ENCODE assay signal across 21 cellular contexts in the genomic region with DNA sequence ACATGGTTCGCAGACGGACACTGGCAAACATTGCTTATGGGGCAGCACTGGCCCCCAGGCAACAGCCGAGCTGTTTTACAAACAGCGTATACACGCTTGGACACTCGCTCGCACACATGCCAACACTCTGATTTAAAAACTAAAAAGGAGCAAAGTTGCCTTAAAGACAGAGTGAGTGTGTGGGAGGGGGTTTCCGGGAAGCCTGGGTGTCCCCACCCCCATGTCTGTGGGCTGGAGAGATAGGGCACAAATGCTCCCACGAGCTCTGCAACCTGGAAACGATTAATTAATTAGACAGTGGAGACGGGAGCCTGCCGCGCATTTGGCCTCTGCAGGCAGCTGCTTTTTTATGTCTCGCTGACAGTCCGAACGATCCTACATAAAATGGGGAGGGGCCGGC.
DNase-seq lines count a peak whose midpoint lies in the region; ATAC-seq, FAIRE-seq and TF ChIP-seq lines count a peak whose summit lies in the region.
"Had no signal": no experiment of that assay in that cellular context is flagged by ENCODE, and none has a peak within 500 bp of the region (broad histone marks: within the 10 kb centered on the region; RNA-seq: fewer than 3 reads in every experiment).

No MANE protein-coding gene starts in this region.

- TF ChIP-seq RAD21 in SK-N-SH (IDR thresholded peaks at IDR 0.05; ENCODE audit: low read length): peak; percentile 28

- no peak overlapping the region for H3K4me3 ChIP-seq in BLaER1 treated with 17β-estradiol and CSF1 and Interleukin-3, amounts not matched to agents 10 nM and 100 nM
- H3K4me3 ChIP-seq in SK-N-SH (ENCODE audit: low read depth in 2 of 2, low read length in 1 of 2) (no peak overlapping the region), kidney (ENCODE audit: low read length in 2 of 2) (no peak overlapping the region), skin epidermis (no peak overlapping the region)
- H3K4me3 ChIP-seq: coronary artery, prostate gland, SJCRH30 had no signal

- H3K9me3 ChIP-seq in BLaER1 treated with 17β-estradiol and CSF1 and Interleukin-3, amounts not matched to agents 10 nM and 100 nM (replicated peaks in 1 of 11): peaks cover 14 to 25% (median 23%) of the 10 kb centered on the region in 11 experiments
- H3K9me3 ChIP-seq in SK-N-SH (no peaks in the 10 kb centered on the region), kidney (ENCODE audit: control insufficient read depth in 1 of 2, low read length in 2 of 2) (peaks cover 0 to 1% of the 10 kb centered on the region in 2 donors)
- H3K9me3 ChIP-seq: prostate gland, SJCRH30 had no signal

- H3K27ac ChIP-seq in BLaER1 treated with 17β-estradiol and CSF1 and Interleukin-3, amounts not matched to agents 10 nM and 100 nM: no peak overlapping the region; a peak in 1 of 22 replicates
- H3K27ac ChIP-seq in SK-N-SH (ENCODE audit: low read depth in 2 of 2, low read length in 1 of 2): peak overlapping the region in 1 of 2 experiments; percentile 99; a peak in 2 of 4 replicates
- H3K27ac ChIP-seq in kidney (ENCODE audit: low read depth in 2 of 2, low read length in 2 of 2): no peak overlapping the region
- peak overlapping the region in 15 of 21 experiments; percentile 12 to 83 (median 42) for H3K27ac ChIP-seq in skin epidermis
- H3K27ac ChIP-seq: prostate gland, SJCRH30 had no signal

- no peaks in the 10 kb centered on the region for H3K9me2 ChIP-seq in SK-N-SH

- no peak for TF ChIP-seq CTCF in SK-N-SH (IDR thresholded peaks at IDR 0.05)
- TF ChIP-seq CTCF in kidney (IDR thresholded peaks at IDR 0.05; ENCODE audit: borderline replicate concordance, extremely low read depth, insufficient read depth): no peak

- H3K79me2 ChIP-seq in SK-N-SH (ENCODE audit: insufficient read depth): no peaks in the 10 kb centered on the region

- WGBS in SK-N-SH (ENCODE audit: low lambda C conversion rate): 41% methylated on average over 14 of the region's 17 CpGs

- ATAC-seq in HG02588 (IDR thresholded peaks at IDR 0.05; ENCODE audit: unreplicated experiment): no peak
- ATAC-seq: activated naive CD4-positive, alpha-beta T cell treated with anti-CD3 and anti-CD28 coated beads, Interleukin-2, amount 50 U/mL, for 72 hours; PC-3 had no signal

- CTCF ChIA-PET in SK-N-SH (lab: Yijun Ruan, JAX): interaction anchor here (0.8 kb wide), 1 partner anchor 12 kb away, joined by 3 read pairs; no protein-coding TSS in a partner anchor

- H2AFZ ChIP-seq in SK-N-SH (ENCODE audit: low read depth): no peak overlapping the region; the same call in 1 of the 2 replicates

- no peak for FAIRE-seq in kidney (lab: Jason Lieb, UNC)

- H3K27me3 ChIP-seq in BLaER1 treated with 17β-estradiol and CSF1 and Interleukin-3, amounts not matched to agents 10 nM and 100 nM: no peaks in the 10 kb centered on the region
- H3K27me3 ChIP-seq in SK-N-SH (ENCODE audit: insufficient read depth): no peaks in the 10 kb centered on the region
- H3K27me3 ChIP-seq: SJCRH30 had no signal

- H3K4me1 ChIP-seq in BLaER1 treated with 17β-estradiol and CSF1 and Interleukin-3, amounts not matched to agents 10 nM and 100 nM: peaks cover 10 to 37% (median 30%) of the 10 kb centered on the region in 10 experiments; a peak in 18 of 20 replicates
- H3K4me1 ChIP-seq in SK-N-SH (ENCODE audit: control insufficient read depth in 1 of 2, insufficient read depth in 2 of 2, low read depth in 1 of 2, low read length in 1 of 2) (peaks cover 0 to 42% of the 10 kb centered on the region in 2 experiments; a peak in 3 of 4 replicates), kidney (ENCODE audit: control insufficient read depth in 1 of 2, insufficient read depth in 1 of 2, low read depth in 1 of 2, low read length in 2 of 2) (no peaks in the 10 kb centered on the region)
- H3K4me1 ChIP-seq: prostate gland, SJCRH30 had no signal

- DNase-seq in SK-N-SH: peak; percentile 84
- DNase-seq in kidney: peak; percentile 58
- no peak for DNase-seq in NCI-H748 treated with DMSO at 0.1 percent for 48 hours (lab: John Stamatoyannopoulos, UW)
- no peak for DNase-seq in 8988T
- DNase-seq in NCI-H1105 treated with DMSO at 0.1 percent for 48 hours (lab: John Stamatoyannopoulos, UW): no peak
- DNase-seq: activated CD4-positive, CD25-positive, alpha-beta regulatory T cell treated with anti-CD3 and anti-CD28 coated beads, Interleukin-2, amount 50 U/mL, for 72 hours; AML-193; hypothalamus; islet precursor cell; mesendoderm; natural killer cell; NCI-H82; PC-3; SJCRH30; T1000 had no signal

- H3F3A ChIP-seq in SK-N-SH (replicated peaks; ENCODE audit: insufficient read depth): no peaks in the 10 kb centered on the region

- peak in 1 of 2 experiments; percentile 88; a peak in 2 of 4 replicates for TF ChIP-seq EP300 in SK-N-SH (IDR thresholded peaks at IDR 0.05; ENCODE audit: borderline replicate concordance in 1 of 2, low read depth in 1 of 2, low read length in 1 of 2)

- intact Hi-C loops in kidney (cut with DNase I): no loop called here

- no peaks in the 10 kb centered on the region for H4K20me1 ChIP-seq in BLaER1 treated with 17β-estradiol and CSF1 and Interleukin-3, amounts not matched to agents 10 nM and 100 nM
- H4K20me1 ChIP-seq in SK-N-SH (ENCODE audit: insufficient read depth): no peaks in the 10 kb centered on the region

- H3K4me2 ChIP-seq in BLaER1 treated with 17β-estradiol and CSF1 and Interleukin-3, amounts not matched to agents 10 nM and 100 nM: peak overlapping the region in 10 of 11 experiments; percentile 21 to 55 (median 42); a peak in 16 of 22 replicates
- no peak overlapping the region for H3K4me2 ChIP-seq in SK-N-SH

- POLR2A ChIA-PET in SK-N-SH (lab: Yijun Ruan, JAX): no interaction called here

- H3K9ac ChIP-seq in BLaER1 treated with 17β-estradiol and CSF1 and Interleukin-3, amounts not matched to agents 10 nM and 100 nM: no peak overlapping the region
- no peak overlapping the region for H3K9ac ChIP-seq in SK-N-SH
- H3K9ac ChIP-seq in kidney (ENCODE audit: low read length in 2 of 2): no peak overlapping the region

- no peaks in the 10 kb centered on the region for H3K36me3 ChIP-seq in BLaER1 treated with 17β-estradiol and CSF1 and Interleukin-3, amounts not matched to agents 10 nM and 100 nM
- H3K36me3 ChIP-seq in SK-N-SH (replicated peaks in 1 of 2; ENCODE audit: control insufficient read depth in 1 of 2, insufficient read depth in 2 of 2, low read length in 1 of 2): no peaks in the 10 kb centered on the region
- no peaks in the 10 kb centered on the region for H3K36me3 ChIP-seq in kidney (ENCODE audit: control insufficient read depth in 1 of 2, insufficient read depth in 2 of 2, low read length in 2 of 2)
- H3K36me3 ChIP-seq: prostate gland, SJCRH30 had no signal

TF ChIP-seq in SK-N-SH, 30 proteins besides CTCF, POLR2A, EP300 and RAD21:
- no peak; the same call in 1 of the 2 replicates for TF ChIP-seq SMC3 (IDR thresholded peaks at IDR 0.05; ENCODE audit: low read depth, low read length)
- TF ChIP-seq YY1 (IDR thresholded peaks at IDR 0.05; ENCODE audit: low read depth): no peak
- TF ChIP-seq MAX (IDR thresholded peaks at IDR 0.05; ENCODE audit: low read depth): no peak
- TF ChIP-seq CHD2 (IDR thresholded peaks at IDR 0.05; ENCODE audit: low read length, partially characterized antibody): peak; percentile 77
- peak; percentile 53; the same call in 1 of the 2 replicates for TF ChIP-seq GATA2 (CRISPR knock-in tag; IDR thresholded peaks at IDR 0.05)
- peak; percentile 80 for TF ChIP-seq RCOR1 (IDR thresholded peaks at IDR 0.05; ENCODE audit: low read length)
- no peak for TF ChIP-seq TAF1 (IDR thresholded peaks at IDR 0.05; ENCODE audit: borderline replicate concordance, low read depth, low read length)
- no peak for TF ChIP-seq SIN3A (IDR thresholded peaks at IDR 0.05; ENCODE audit: borderline replicate concordance, low read depth, low read length)
- TF ChIP-seq MXI1 (IDR thresholded peaks at IDR 0.05; ENCODE audit: low read depth, low read length): 0 out of 2 replicates have a peak, but pooled peaks have one; percentile 38

Comparison
In these comparisons a context has a peak if more than half of its experiments do, and no peak if none do; other contexts are left out.
1. H3K27ac ChIP-seq: peak in skin epidermis (15 of 21); none in BLaER1 treated with 17β-estradiol and CSF1 and Interleukin-3, amounts not matched to agents 10 nM and 100 nM (0 of 11) and kidney (0 of 2).
2. DNase-seq: peak in SK-N-SH (single experiment) and kidney (single experiment); none in NCI-H748 treated with DMSO at 0.1 percent for 48 hours (single experiment), 8988T (single experiment) and NCI-H1105 treated with DMSO at 0.1 percent for 48 hours (single experiment).